Comparison of ENCODE assay signal across 8 cellular contexts in genomic region chr1:1742529-1742928, GRCh38. TPM values are rescaled to one million over a fixed set of nuclear protein-coding genes. Genes with fewer than 3 reads are reported as not detected.
A peak's percentile ranks its signal among the peaks of the same experiment; 100 is the strongest.
DNase-seq lines count a peak whose midpoint lies in the region; ATAC-seq and TF ChIP-seq lines count a peak whose summit lies in the region.
"Not testable (repeated sequence)": the region's sequence is repeated elsewhere in the genome, so short reads cannot be mapped to it uniquely, and the experiment has no call there.

No MANE protein-coding gene starts in this region.

- TSS peak; percentile 5 for BruUV-seq in Calu3 (replicated peaks; lab: Mats Ljungman, UMichigan)

- H3K27ac ChIP-seq in CD4-positive, CD25-positive, alpha-beta regulatory T cell (ENCODE audit: insufficient read depth, low read length, poor library complexity, severe bottlenecking); testis: not testable (repeated sequence)
- H3K27ac ChIP-seq in RWPE1 = peak overlapping the region; percentile 92

- H3K4me3 Mint-ChIP-seq in CD4-positive, CD25-positive, alpha-beta regulatory T cell = peak overlapping the region in 3 of 4 donors; percentile 46 to 95 (median 51)
- not testable (repeated sequence) for H3K4me3 Mint-ChIP-seq in Calu3 (ENCODE audit: low read depth, unreplicated experiment); activated T-cell treated with anti-CD3 and anti-CD28 coated beads, Interleukin-2, amount 50 U/mL, for 24 hours
- H3K4me3 Mint-ChIP-seq in activated naive CD8-positive, alpha-beta T cell treated with anti-CD3 and anti-CD28 coated beads for 36 hours = peak overlapping the region; percentile 22
- H3K4me3 Mint-ChIP-seq in neural crest cell = peak overlapping the region; percentile 67

- POLR2A ChIA-PET in RWPE1 (lab: Yijun Ruan, JAX; ENCODE audit: low non-redundant PET) = not testable (repeated sequence)

- H3K4me1 ChIP-seq in CD4-positive, CD25-positive, alpha-beta regulatory T cell (ENCODE audit: control insufficient read depth, insufficient read depth, low read length, poor library complexity, severe bottlenecking); testis: not testable (repeated sequence)

- not testable (repeated sequence) for H3K36me3 ChIP-seq in CD4-positive, CD25-positive, alpha-beta regulatory T cell (ENCODE audit: control insufficient read depth, insufficient read depth, low read length); testis (ENCODE audit: low read depth, missing control alignments)

- CTCF ChIA-PET in Calu3 (lab: Charles Lee); RWPE1 (lab: Yijun Ruan, JAX): not testable (repeated sequence)

- H3K27me3 ChIP-seq in CD4-positive, CD25-positive, alpha-beta regulatory T cell (ENCODE audit: control insufficient read depth, insufficient read depth, low read length); testis: not testable (repeated sequence)

- H3K4me3 ChIP-seq in CD4-positive, CD25-positive, alpha-beta regulatory T cell (ENCODE audit: low read depth, low read length); testis: not testable (repeated sequence)

- H3K36me3 Mint-ChIP-seq in CD4-positive, CD25-positive, alpha-beta regulatory T cell; activated naive CD8-positive, alpha-beta T cell treated with anti-CD3 and anti-CD28 coated beads for 36 hours; neural crest cell (ENCODE audit: low read depth): not testable (repeated sequence)
- H3K36me3 Mint-ChIP-seq in Calu3 (ENCODE audit: insufficient read depth, unreplicated experiment) = peaks cover 11% of the 10 kb centered on the region
- H3K36me3 Mint-ChIP-seq in activated T-cell treated with anti-CD3 and anti-CD28 coated beads, Interleukin-2, amount 50 U/mL, for 24 hours (ENCODE audit: low read depth) = peaks cover 18% of the 10 kb centered on the region

- not testable (repeated sequence) for ATAC-seq in CD4-positive, CD25-positive, alpha-beta regulatory T cell (ENCODE audit: low read depth in 2 of 2)

- not testable (repeated sequence) for DNase-seq in CD4-positive, CD25-positive, alpha-beta regulatory T cell; Calu3; RWPE1 (ENCODE audit: low spot score); activated T-cell treated with anti-CD3 and anti-CD28 coated beads, Interleukin-2, amount 50 U/mL, for 24 hours; activated naive CD8-positive, alpha-beta T cell treated with anti-CD3 and anti-CD28 coated beads for 36 hours; neural crest cell (ENCODE audit: low read depth, low spot score)
- DNase-seq in mesenteric fat pad (ENCODE audit: low spot score) (peak; percentile 22), testis (peak; percentile 5)

- H3K9me3 Mint-ChIP-seq in CD4-positive, CD25-positive, alpha-beta regulatory T cell; Calu3 (ENCODE audit: low read depth, unreplicated experiment); activated T-cell treated with anti-CD3 and anti-CD28 coated beads, Interleukin-2, amount 50 U/mL, for 24 hours; activated naive CD8-positive, alpha-beta T cell treated with anti-CD3 and anti-CD28 coated beads for 36 hours; neural crest cell: not testable (repeated sequence)

- not testable (repeated sequence) for TF ChIP-seq CTCF in Calu3 (IDR thresholded peaks at IDR 0.05; ENCODE audit: unreplicated experiment); RWPE1 (conservative IDR thresholded peaks at IDR 0.05; ENCODE audit: low read depth); neural crest cell (conservative IDR thresholded peaks at IDR 0.05); testis (IDR thresholded peaks at IDR 0.05)

- not testable (repeated sequence) for H3K27me3 Mint-ChIP-seq in CD4-positive, CD25-positive, alpha-beta regulatory T cell; Calu3 (ENCODE audit: unreplicated experiment); activated T-cell treated with anti-CD3 and anti-CD28 coated beads, Interleukin-2, amount 50 U/mL, for 24 hours; activated naive CD8-positive, alpha-beta T cell treated with anti-CD3 and anti-CD28 coated beads for 36 hours; neural crest cell (ENCODE audit: low read depth)

- intact Hi-C loops in Calu3 (cut with micrococcal nuclease; ENCODE audit: unreplicated experiment); testis (cut with DNase I; ENCODE audit: low total_unique reads): not testable (repeated sequence)

- H3K4me1 Mint-ChIP-seq in CD4-positive, CD25-positive, alpha-beta regulatory T cell; Calu3 (ENCODE audit: low read depth, unreplicated experiment); activated T-cell treated with anti-CD3 and anti-CD28 coated beads, Interleukin-2, amount 50 U/mL, for 24 hours (ENCODE audit: low read depth); activated naive CD8-positive, alpha-beta T cell treated with anti-CD3 and anti-CD28 coated beads for 36 hours; neural crest cell: not testable (repeated sequence)

- not testable (repeated sequence) for H3K9me3 ChIP-seq in CD4-positive, CD25-positive, alpha-beta regulatory T cell (ENCODE audit: control insufficient read depth in 2 of 2, low read length in 2 of 2); testis

- not testable (repeated sequence) for TF ChIP-seq POLR2A in testis (IDR thresholded peaks at IDR 0.05)

- not testable (repeated sequence) for H3K27ac Mint-ChIP-seq in CD4-positive, CD25-positive, alpha-beta regulatory T cell; Calu3 (ENCODE audit: unreplicated experiment); activated naive CD8-positive, alpha-beta T cell treated with anti-CD3 and anti-CD28 coated beads for 36 hours; neural crest cell (ENCODE audit: unreplicated experiment)
- H3K27ac Mint-ChIP-seq in activated T-cell treated with anti-CD3 and anti-CD28 coated beads, Interleukin-2, amount 50 U/mL, for 24 hours = peak overlapping the region; percentile 41

- 75 to 95% methylated on average over 10 to 11 of the region's 11 CpGs for WGBS in testis, 2 donors

RNA-seq across cellular contexts. Expression of gene CDK11A, which starts 18.4 kb away (rescaled TPM):
- total RNA-seq in CD4-positive, CD25-positive, alpha-beta regulatory T cell = 212 TPM
- polyA plus RNA-seq in CD4-positive, CD25-positive, alpha-beta regulatory T cell = 10 to 100 TPM; 10.2 to 30.4 (median 15.3) TPM
- total RNA-seq in Calu3 (2022) (36.2 and 41.7 TPM in 2 replicates), mesenteric fat pad (45.5 TPM), neural crest cell (47.8 and 48.9 TPM in 2 replicates), testis (100 to 1,000 TPM in 1 of 2 donors, 10 to 100 TPM in 1; 75.9 to 153 TPM)
- 10 to 100 TPM; 64.2 to 65.0 TPM for total RNA-seq in activated naive CD8-positive, alpha-beta T cell treated with anti-CD3 and anti-CD28 coated beads for 36 hours
- 44.8 TPM for polyA plus RNA-seq in testis (ENCODE audit: insufficient read depth, low read depth, low replicate concordance)

RNA-seq across cellular contexts. Expression of gene NADK, which starts 35.7 kb away (rescaled TPM):
- 52.6 TPM for total RNA-seq in CD4-positive, CD25-positive, alpha-beta regulatory T cell
- 10 to 100 TPM; 18.7 to 27.1 (median 21.2) TPM for polyA plus RNA-seq in CD4-positive, CD25-positive, alpha-beta regulatory T cell
- total RNA-seq in Calu3 (2022) = 92.2 and 103 TPM in 2 replicates
- total RNA-seq in activated naive CD8-positive, alpha-beta T cell treated with anti-CD3 and anti-CD28 coated beads for 36 hours = 10 to 100 TPM; 74.7 to 77.1 TPM
- 165 TPM for total RNA-seq in mesenteric fat pad
- total RNA-seq in neural crest cell = 88.4 and 91.9 TPM in 2 replicates
- total RNA-seq in testis = 100 to 1,000 TPM; 105 to 111 TPM
- polyA plus RNA-seq in testis (ENCODE audit: insufficient read depth, low read depth, low replicate concordance) = 74.9 TPM

RNA-seq across cellular contexts. Expression of gene SLC35E2B, which starts 49.9 kb away (rescaled TPM):
- 77.6 TPM for total RNA-seq in CD4-positive, CD25-positive, alpha-beta regulatory T cell
- polyA plus RNA-seq in CD4-positive, CD25-positive, alpha-beta regulatory T cell = 10 to 100 TPM; 25.8 to 32.0 (median 30.6) TPM
- total RNA-seq in Calu3 (2022) (39.3 and 40.2 TPM in 2 replicates), mesenteric fat pad (27.7 TPM), neural crest cell (96.3 and 99.0 TPM in 2 replicates), testis (10 to 100 TPM; 48.8 to 50.0 TPM)
- 10 to 100 TPM; 19.3 to 20.1 TPM for total RNA-seq in activated naive CD8-positive, alpha-beta T cell treated with anti-CD3 and anti-CD28 coated beads for 36 hours
- 25.9 TPM for polyA plus RNA-seq in testis (ENCODE audit: insufficient read depth, low read depth, low replicate concordance)
